10 cellular contexts compared by ENCODE assay signal in genomic region chr20:51492167-51493092, GRCh38. TPM values are rescaled to one million over a fixed set of nuclear protein-coding genes. Genes with fewer than 3 reads are reported as not detected.
DNase-seq lines count a peak whose midpoint lies in the region; ATAC-seq, FAIRE-seq and TF ChIP-seq lines count a peak whose summit lies in the region.
"Had no signal": no experiment of that assay in that cellular context is flagged by ENCODE, and none has a peak within 500 bp of the region (broad histone marks: within the 10 kb centered on the region; RNA-seq: fewer than 3 reads in every experiment).

No MANE protein-coding gene starts in this region.

- H3K9me3 ChIP-seq in astrocyte (ENCODE audit: insufficient read depth, low read depth, low read length) (no peaks in the 10 kb centered on the region), right lobe of liver (no peaks in the 10 kb centered on the region), thoracic aorta (no peaks in the 10 kb centered on the region), PC-9 (ENCODE audit: insufficient read depth, low read depth) (no peaks in the 10 kb centered on the region)

- H4K20me1 ChIP-seq in astrocyte (ENCODE audit: insufficient read depth, low read length) (no peaks in the 10 kb centered on the region), PC-9 (ENCODE audit: insufficient read depth) (no peaks in the 10 kb centered on the region)

- peak overlapping the region; percentile 83 for H3K27ac Mint-ChIP-seq in activated CD4-positive, alpha-beta T cell treated with anti-CD3 and anti-CD28 coated beads, Interleukin-2, amount 10 ng/mL, durations not matched to agents 7 days and 5 days
- H3K27ac Mint-ChIP-seq in astrocyte (ENCODE audit: unreplicated experiment) = no peak overlapping the region

- H3K4me1 Mint-ChIP-seq in activated CD4-positive, alpha-beta T cell treated with anti-CD3 and anti-CD28 coated beads, Interleukin-2, amount 10 ng/mL, durations not matched to agents 7 days and 5 days = peaks cover 95% of the 10 kb centered on the region
- H3K4me1 Mint-ChIP-seq in astrocyte (ENCODE audit: low read depth, unreplicated experiment) = peaks cover 27% of the 10 kb centered on the region

- no peaks in the 10 kb centered on the region for H3K9me3 Mint-ChIP-seq in activated CD4-positive, alpha-beta T cell treated with anti-CD3 and anti-CD28 coated beads, Interleukin-2, amount 10 ng/mL, durations not matched to agents 7 days and 5 days
- H3K9me3 Mint-ChIP-seq in astrocyte (ENCODE audit: unreplicated experiment) = no peaks in the 10 kb centered on the region

- H3K4me2 ChIP-seq in astrocyte (ENCODE audit: low read length) (peak overlapping the region; percentile 73), PC-9 (no peak overlapping the region)

- intact Hi-C loops in right lobe of liver (cut with DNase I) (no loop called here), PC-9 (cut with micrococcal nuclease; ENCODE audit: unreplicated experiment) (no loop called here)

- no peak for DNase-seq in activated CD4-positive, alpha-beta T cell treated with anti-CD3 and anti-CD28 coated beads, Interleukin-2, amount 10 ng/mL, durations not matched to agents 7 days and 5 days
- DNase-seq in activated CD4-positive, alpha-beta T cell treated with anti-CD3 and anti-CD28 coated beads for 1 hour = no peak
- DNase-seq in astrocyte (ENCODE audit: low read depth) = peak; percentile 73
- DNase-seq in right lobe of liver = peak in 2 of 3 donors; percentile 51 to 57
- no peak for DNase-seq in thoracic aorta (ENCODE audit: low spot score)
- no peak for DNase-seq in NCI-H128 (lab: John Stamatoyannopoulos, UW; ENCODE audit: unreplicated experiment)
- DNase-seq in GM19239 (ENCODE audit: insufficient read length, low spot score) = no peak
- no peak for DNase-seq in PC-9
- DNase-seq: ACHN, SHP77 had no signal

- H3K79me2 ChIP-seq in astrocyte (ENCODE audit: insufficient read depth, low read length) (no peaks in the 10 kb centered on the region), PC-9 (ENCODE audit: low read depth) (no peaks in the 10 kb centered on the region; the same call in 1 of the 2 replicates)

- H3K4me3 Mint-ChIP-seq in activated CD4-positive, alpha-beta T cell treated with anti-CD3 and anti-CD28 coated beads, Interleukin-2, amount 10 ng/mL, durations not matched to agents 7 days and 5 days = peak overlapping the region; percentile 10
- H3K4me3 Mint-ChIP-seq in astrocyte (ENCODE audit: unreplicated experiment) = no peak overlapping the region

- no peaks in the 10 kb centered on the region for H3K27me3 Mint-ChIP-seq in activated CD4-positive, alpha-beta T cell treated with anti-CD3 and anti-CD28 coated beads, Interleukin-2, amount 10 ng/mL, durations not matched to agents 7 days and 5 days
- H3K27me3 Mint-ChIP-seq in astrocyte (ENCODE audit: low read depth, unreplicated experiment) = peaks cover 2% of the 10 kb centered on the region

- H3K4me1 ChIP-seq in astrocyte (ENCODE audit: insufficient read depth, low read length) = peaks cover 26% of the 10 kb centered on the region
- no peaks in the 10 kb centered on the region for H3K4me1 ChIP-seq in right lobe of liver
- H3K4me1 ChIP-seq in thoracic aorta (ENCODE audit: control insufficient read depth in 1 of 2, low read depth in 2 of 2) = peaks cover 4 to 20% of the 10 kb centered on the region in 2 donors
- peaks cover 17% of the 10 kb centered on the region for H3K4me1 ChIP-seq in PC-9 (replicated peaks; ENCODE audit: insufficient read depth)

- 63% methylated on average over 20 of the region's 47 CpGs for WGBS in right lobe of liver (ENCODE audit: insufficient coverage, low coverage, low lambda C conversion rate, missing lambda C conversion rate)

- H3K36me3 Mint-ChIP-seq in activated CD4-positive, alpha-beta T cell treated with anti-CD3 and anti-CD28 coated beads, Interleukin-2, amount 10 ng/mL, durations not matched to agents 7 days and 5 days (ENCODE audit: low read depth) = peaks cover 91% of the 10 kb centered on the region
- H3K36me3 Mint-ChIP-seq in astrocyte (ENCODE audit: low read depth, unreplicated experiment) = no peaks in the 10 kb centered on the region

- peak; percentile 70 to 81 (median 78) for ATAC-seq in right lobe of liver
- no peak for ATAC-seq in thoracic aorta (ENCODE audit: insufficient number of reproducible peaks, low FRiP score, low read depth)

- peak overlapping the region; percentile 22 for H3K27ac ChIP-seq in astrocyte (ENCODE audit: low read depth, low read length)
- H3K27ac ChIP-seq in right lobe of liver = no peak overlapping the region
- H3K27ac ChIP-seq in thoracic aorta = no peak overlapping the region
- no peak overlapping the region for H3K27ac ChIP-seq in PC-9

- H3K9me2 ChIP-seq in PC-9 (ENCODE audit: insufficient read depth) = no peaks in the 10 kb centered on the region

- peak overlapping the region; percentile 61 for H3K9ac ChIP-seq in astrocyte (ENCODE audit: low read length)

- H3K36me3 ChIP-seq in astrocyte (ENCODE audit: insufficient read depth, low read length) = no peaks in the 10 kb centered on the region
- H3K36me3 ChIP-seq in right lobe of liver = no peaks in the 10 kb centered on the region
- H3K36me3 ChIP-seq in thoracic aorta = no peaks in the 10 kb centered on the region
- H3K36me3 ChIP-seq in PC-9 (ENCODE audit: low read depth) = no peaks in the 10 kb centered on the region

- H2AFZ ChIP-seq in astrocyte (ENCODE audit: low read depth, low read length) (peak overlapping the region; percentile 55), PC-9 (no peak overlapping the region)

- peaks cover 15% of the 10 kb centered on the region for H3F3A ChIP-seq in PC-9 (ENCODE audit: insufficient read depth, low read depth)

- no peak for FAIRE-seq in astrocyte (lab: Jason Lieb, UNC)
- no peak for FAIRE-seq in GM19239 (lab: Jason Lieb, UNC)

- POLR2A ChIA-PET in activated CD4-positive, alpha-beta T cell treated with anti-CD3 and anti-CD28 coated beads, Interleukin-2, amount 10 ng/mL, durations not matched to agents 7 days and 5 days (lab: Charles Lee) = no interaction called here
- POLR2A ChIA-PET in PC-9 (lab: Charles Lee; ENCODE audit: unreplicated experiment) = no interaction called here

- TF ChIP-seq POLR2A in right lobe of liver (IDR thresholded peaks at IDR 0.05) = no peak

- peak overlapping the region; percentile 10 for H3K4me3 ChIP-seq in astrocyte (ENCODE audit: insufficient read depth, low read depth, low read length)
- no peak overlapping the region for H3K4me3 ChIP-seq in right lobe of liver
- H3K4me3 ChIP-seq in thoracic aorta = peak overlapping the region; percentile 63
- no peak overlapping the region for H3K4me3 ChIP-seq in PC-9

- CTCF ChIA-PET in activated CD4-positive, alpha-beta T cell treated with anti-CD3 and anti-CD28 coated beads, Interleukin-2, amount 10 ng/mL, durations not matched to agents 7 days and 5 days (lab: Charles Lee) = interaction anchor here (1.3 kb wide), 1 partner anchor 36 kb away, joined by 3 read pairs; no protein-coding TSS in a partner anchor
- CTCF ChIA-PET in PC-9 (lab: Charles Lee) = no interaction called here

- BruUV-seq in PC-9 (replicated peaks; lab: Mats Ljungman, UMichigan) = no TSS peak

- TF ChIP-seq CTCF in astrocyte (IDR thresholded peaks at IDR 0.05; ENCODE audit: insufficient read depth, low read depth, low read length) (no peak), right lobe of liver (IDR thresholded peaks at IDR 0.05) (no peak), thoracic aorta (IDR thresholded peaks at IDR 0.05) (no peak), PC-9 (conservative IDR thresholded peaks at IDR 0.05) (no peak)

- H3K27me3 ChIP-seq in astrocyte (ENCODE audit: insufficient read depth, low read length) = no peaks in the 10 kb centered on the region
- H3K27me3 ChIP-seq in right lobe of liver = no peaks in the 10 kb centered on the region
- no peaks in the 10 kb centered on the region for H3K27me3 ChIP-seq in thoracic aorta (replicated peaks; ENCODE audit: insufficient read depth)
- H3K27me3 ChIP-seq in PC-9 (ENCODE audit: insufficient read depth, low read depth) = no peaks in the 10 kb centered on the region

RNA-seq across cellular contexts. Expression of gene NFATC2, which starts 50.1 kb away (rescaled TPM):
- total RNA-seq in activated CD4-positive, alpha-beta T cell treated with anti-CD3 and anti-CD28 coated beads, Interleukin-2, amount 10 ng/mL, durations not matched to agents 7 days and 5 days = 10 to 100 TPM; 62.0 to 68.8 TPM
- 3.9 and 4.1 TPM in 2 replicates for total RNA-seq in astrocyte
- 1 to 10 TPM; 3.9 to 7.1 (median 4.7) TPM for total RNA-seq in right lobe of liver
- total RNA-seq in thoracic aorta = 10 to 100 TPM; 11.9 to 24.5 TPM
- total RNA-seq in PC-9 (2021) = 6.3 and 6.8 TPM in 2 replicates

Comparison
In these comparisons a context has a peak if more than half of its experiments do, and no peak if none do; other contexts are left out.
1. DNase-seq: peak in astrocyte (single experiment) and right lobe of liver (2 of 3); none in activated CD4-positive, alpha-beta T cell treated with anti-CD3 and anti-CD28 coated beads, Interleukin-2, amount 10 ng/mL, durations not matched to agents 7 days and 5 days (single experiment), activated CD4-positive, alpha-beta T cell treated with anti-CD3 and anti-CD28 coated beads for 1 hour (single experiment), thoracic aorta (single experiment), NCI-H128 (single experiment), GM19239 (single experiment) and PC-9 (0 of 2).
2. H3K4me3 ChIP-seq: peak in astrocyte (single experiment) and thoracic aorta (single experiment); none in right lobe of liver (0 of 3) and PC-9 (single experiment).